27 cellular contexts compared by ENCODE assay signal in genomic region chr11:120381401-120381800, GRCh38.
"Had no signal": no experiment of that assay in that cellular context is flagged by ENCODE, and none has a peak within 500 bp of the region (broad histone marks: within the 10 kb centered on the region; RNA-seq: fewer than 3 reads in every experiment).

No MANE protein-coding gene starts in this region.

- H3K9me3 ChIP-seq: adrenal gland, ascending aorta, testis, uterus had no signal

- ATAC-seq: activated CD4-positive, CD25-positive, alpha-beta regulatory T cell treated with anti-CD3 and anti-CD28 coated beads, Interleukin-2, amount 50 U/mL, for 24 hours; gastroesophageal sphincter; left cardiac atrium; left ventricle myocardium superior; right cardiac atrium; stimulated activated naive CD8-positive, alpha-beta T cell treated with anti-CD3 and anti-CD28 coated beads, Interleukin-15, Interleukin-2, amounts not matched to agents 100 U/mL and 50 U/mL, for 24 hours had no signal

- H3K4me2 ChIP-seq: hepatocyte had no signal

- H3K27ac ChIP-seq: ascending aorta, brain microvascular endothelial cell, gastroesophageal sphincter, hepatocyte, testis, uterus, VCaP had no signal

- H3K4me1 Mint-ChIP-seq: activated naive CD8-positive, alpha-beta T cell treated with anti-CD3 and anti-CD28 coated beads for 36 hours had no signal

- H3K36me3 ChIP-seq: adrenal gland, ascending aorta, brain microvascular endothelial cell, gastroesophageal sphincter, uterus had no signal

- H3K27ac Mint-ChIP-seq: activated naive CD4-positive, alpha-beta T cell treated with anti-CD3 and anti-CD28 coated beads for 36 hours; activated naive CD8-positive, alpha-beta T cell treated with anti-CD3 and anti-CD28 coated beads for 36 hours; activated T-helper 1 cell treated with anti-CD3 and anti-CD28 coated beads, Interleukin-12 subunit alpha, Interleukin-12 subunit beta, Interleukin-2, Interleukin-4 antibody, amounts not matched to agents 30 ng/mL and 10 ng/mL and 1 ng/mL, durations not matched to agents 14 hours and 24 hours and 36 hours had no signal

- H3K4me3 Mint-ChIP-seq: activated naive CD4-positive, alpha-beta T cell treated with anti-CD3 and anti-CD28 coated beads for 36 hours; activated naive CD8-positive, alpha-beta T cell treated with anti-CD3 and anti-CD28 coated beads for 36 hours; activated T-helper 1 cell treated with anti-CD3 and anti-CD28 coated beads, Interleukin-12 subunit alpha, Interleukin-12 subunit beta, Interleukin-2, Interleukin-4 antibody, amounts not matched to agents 30 ng/mL and 10 ng/mL and 1 ng/mL, durations not matched to agents 14 hours and 24 hours and 36 hours; nephron had no signal

- H3K4me3 ChIP-seq: adrenal gland, ascending aorta, gastroesophageal sphincter, hepatocyte, testis, uterus had no signal

- H3K27me3 ChIP-seq: adrenal gland, ascending aorta, brain microvascular endothelial cell, gastroesophageal sphincter, hepatocyte, testis, uterus had no signal

- DNase-seq: activated CD4-positive, alpha-beta T cell treated with anti-CD3 and anti-CD28 coated beads for 48 hours; activated CD4-positive, alpha-beta T cell treated with anti-CD3 and anti-CD28 coated beads, Interleukin-2, amount 50 U/mL, for 48 hours; activated CD8-positive, alpha-beta memory T cell treated with anti-CD3 and anti-CD28 coated beads for 24 hours; activated effector memory CD4-positive, alpha-beta T cell treated with anti-CD3 and anti-CD28 coated beads, Interleukin-2, amount 50 U/mL, for 16 hours; activated naive CD4-positive, alpha-beta T cell treated with anti-CD3 and anti-CD28 coated beads for 36 hours; activated naive CD8-positive, alpha-beta T cell treated with anti-CD3 and anti-CD28 coated beads for 36 hours; activated T-cell treated with anti-CD3 and anti-CD28 coated beads, Interleukin-2, amount 50 U/mL, for 1 hour; adrenal gland; brain microvascular endothelial cell; central memory CD4-positive, alpha-beta T cell; effector CD8-positive, alpha-beta T cell; erythroblast; left cardiac atrium; left ventricle myocardium superior; posterior cingulate gyrus; right cardiac atrium; stimulated activated CD4-positive, alpha-beta T cell treated with anti-CD3 and anti-CD28 coated beads, Interleukin-2, amount 100 ng/mL, for 48 hours; stimulated activated naive CD8-positive, alpha-beta T cell treated with anti-CD3 and anti-CD28 coated beads, Interleukin-15, Interleukin-2, amounts not matched to agents 100 U/mL and 50 U/mL, for 24 hours; testis; uterus had no signal

- H2AFZ ChIP-seq: hepatocyte had no signal
